7 cellular contexts compared by ENCODE assay signal in the genomic region with DNA sequence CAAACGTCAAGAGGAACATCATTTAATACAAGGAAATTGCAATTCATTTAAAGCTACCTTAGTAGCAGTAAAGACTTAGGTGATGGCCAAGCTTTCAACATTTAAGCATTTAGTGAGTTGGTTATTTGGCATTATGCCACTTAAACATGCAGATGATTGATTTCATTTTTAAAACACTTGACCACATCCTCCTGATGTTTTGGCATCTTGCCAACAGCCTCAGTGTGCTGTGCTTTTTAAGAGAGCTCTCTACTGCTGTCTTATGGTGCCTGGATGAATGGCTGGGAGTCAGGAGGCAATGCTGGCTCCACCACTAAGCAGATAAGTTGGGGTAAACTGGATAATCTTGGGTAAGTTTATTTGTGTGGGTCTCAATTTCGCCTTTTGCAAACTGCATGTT.
DNase-seq lines count a peak whose midpoint lies in the region; ATAC-seq and TF ChIP-seq lines count a peak whose summit lies in the region.

No MANE protein-coding gene starts in this region.

- H3K9me3 Mint-ChIP-seq in activated CD8-positive, alpha-beta T cell treated with anti-CD3 and anti-CD28 coated beads, Interleukin-2, amount 10 ng/mL, durations not matched to agents 7 days and 5 days (ENCODE audit: insufficient read depth) = no peaks in the 10 kb centered on the region

- H3K36me3 Mint-ChIP-seq in activated CD8-positive, alpha-beta T cell treated with anti-CD3 and anti-CD28 coated beads, Interleukin-2, amount 10 ng/mL, durations not matched to agents 7 days and 5 days (ENCODE audit: low read depth) = no peaks in the 10 kb centered on the region

- peak; percentile 40 for DNase-seq in NCI-H446 treated with DMSO at 0.1 percent for 48 hours (lab: John Stamatoyannopoulos, UW)
- peak; percentile 87 for DNase-seq in activated CD8-positive, alpha-beta T cell treated with anti-CD3 and anti-CD28 coated beads, Interleukin-2, amount 10 ng/mL, durations not matched to agents 7 days and 5 days
- DNase-seq in epithelial cell of proximal tubule (ENCODE audit: low read depth) = no peak
- peak; percentile 4 to 31 for DNase-seq in stimulated activated CD4-positive, alpha-beta T cell treated with anti-CD3 and anti-CD28 coated beads, Interleukin-15, amount 100 ng/mL, for 1 hour (ENCODE audit: low read depth in 1 of 2, low spot score in 1 of 2)
- DNase-seq in GM03348 (ENCODE audit: low spot score) = no peak

- H3K27me3 Mint-ChIP-seq in activated CD8-positive, alpha-beta T cell treated with anti-CD3 and anti-CD28 coated beads, Interleukin-2, amount 10 ng/mL, durations not matched to agents 7 days and 5 days (ENCODE audit: low read depth) = no peaks in the 10 kb centered on the region

- TF ChIP-seq CTCF in epithelial cell of proximal tubule (conservative IDR thresholded peaks at IDR 0.05; ENCODE audit: low read depth, low read length) = peak; percentile 41

- H3K4me3 Mint-ChIP-seq in activated CD8-positive, alpha-beta T cell treated with anti-CD3 and anti-CD28 coated beads, Interleukin-2, amount 10 ng/mL, durations not matched to agents 7 days and 5 days = peak overlapping the region; percentile 29

- H3K4me3 ChIP-seq in epithelial cell of proximal tubule (ENCODE audit: low read depth, low read length) = no peak overlapping the region

- POLR2A ChIA-PET in activated CD8-positive, alpha-beta T cell treated with anti-CD3 and anti-CD28 coated beads, Interleukin-2, amount 10 ng/mL, durations not matched to agents 7 days and 5 days (lab: Charles Lee) = interaction anchor here (1.7 to 2.2 kb wide), 2 partner anchors 10 to 362 kb away, joined by 5 to 8 read pairs; no protein-coding TSS in a partner anchor

- ATAC-seq in GM18867 (IDR thresholded peaks at IDR 0.05; ENCODE audit: unreplicated experiment) (peak; percentile 88), HG03060 (IDR thresholded peaks at IDR 0.05; ENCODE audit: low read depth, unreplicated experiment) (peak; percentile 88)
- ATAC-seq in activated CD8-positive, alpha-beta T cell treated with anti-CD3 and anti-CD28 coated beads, Interleukin-2, amount 10 ng/mL, durations not matched to agents 7 days and 5 days = peak; percentile 92

- peaks cover 26% of the 10 kb centered on the region for H3K4me1 Mint-ChIP-seq in activated CD8-positive, alpha-beta T cell treated with anti-CD3 and anti-CD28 coated beads, Interleukin-2, amount 10 ng/mL, durations not matched to agents 7 days and 5 days (ENCODE audit: low read depth)

- CTCF ChIA-PET in activated CD8-positive, alpha-beta T cell treated with anti-CD3 and anti-CD28 coated beads, Interleukin-2, amount 10 ng/mL, durations not matched to agents 7 days and 5 days (lab: Charles Lee) = interaction anchor here (0.8 to 4.4 kb wide), 14 partner anchors 9 to 365 kb away, joined by 3 to 28 read pairs (median 4); partner anchors contain the start of gene MAN2A1

- peak overlapping the region; percentile 85 for H3K27ac Mint-ChIP-seq in activated CD8-positive, alpha-beta T cell treated with anti-CD3 and anti-CD28 coated beads, Interleukin-2, amount 10 ng/mL, durations not matched to agents 7 days and 5 days

Comparison
In these comparisons a context has a peak if more than half of its experiments do, and no peak if none do; other contexts are left out.
1. DNase-seq: peak in NCI-H446 treated with DMSO at 0.1 percent for 48 hours (single experiment), activated CD8-positive, alpha-beta T cell treated with anti-CD3 and anti-CD28 coated beads, Interleukin-2, amount 10 ng/mL, durations not matched to agents 7 days and 5 days (single experiment) and stimulated activated CD4-positive, alpha-beta T cell treated with anti-CD3 and anti-CD28 coated beads, Interleukin-15, amount 100 ng/mL, for 1 hour (2 of 2); none in epithelial cell of proximal tubule (single experiment) and GM03348 (single experiment).
2. Peak in every context shown above with its lines, with median percentiles within 50 percentile points of each other: ATAC-seq.